Comparison of ENCODE assay signal across 21 cellular contexts in the genomic region with DNA sequence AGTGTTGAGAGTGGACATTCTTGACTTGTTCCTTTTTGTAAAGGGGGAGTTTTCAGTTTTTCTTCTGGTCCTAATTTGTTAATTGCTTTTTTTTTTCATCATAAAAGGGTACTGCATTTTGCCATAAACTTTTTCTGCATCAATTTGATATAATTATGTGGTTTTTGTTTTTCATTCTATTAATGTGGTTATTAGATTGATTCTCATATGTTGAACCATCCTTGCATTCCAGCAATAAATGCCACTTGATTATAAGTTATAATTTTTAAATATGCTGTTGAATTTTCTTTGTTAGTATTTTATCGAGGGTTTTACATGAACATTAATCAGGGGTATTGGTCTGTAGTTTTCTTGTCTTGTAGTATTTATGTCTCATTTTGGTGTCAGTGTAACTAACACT.
"Had no signal": no experiment of that assay in that cellular context is flagged by ENCODE, and none has a peak within 500 bp of the region (broad histone marks: within the 10 kb centered on the region; RNA-seq: fewer than 3 reads in every experiment).

No MANE protein-coding gene starts in this region.

- H3K4me1 ChIP-seq: colonic mucosa, esophagus squamous epithelium, parathyroid adenoma, tibial nerve, upper lobe of left lung had no signal

- FAIRE-seq: endothelial cell of umbilical vein, keratinocyte, urothelium cell line had no signal

- H3K4me3 ChIP-seq: colonic mucosa, esophagus squamous epithelium, mucosa of descending colon, right lobe of liver, thoracic aorta, tibial nerve, upper lobe of left lung had no signal

- ATAC-seq: left lobe of liver; mucosa of descending colon; natural killer cell treated with Interleukin-12 subunit alpha and Interleukin-12 subunit beta and Interleukin-15 and Interleukin-18, amount 100 ng/mL, for 72 hours; right lobe of liver; stimulated activated naive B cell treated with anti-CD40 and anti-IgM and Interleukin-4, amounts not matched to agents 10 μg/mL and 1 μg/mL and 100 μg/mL, for 72 hours had no signal

- H3K27ac ChIP-seq: colonic mucosa, esophagus squamous epithelium, parathyroid adenoma, right lobe of liver, thoracic aorta, tibial nerve, upper lobe of left lung had no signal

- H3K9me3 ChIP-seq: colonic mucosa had no signal

- DNase-seq: colonic mucosa; effector CD8-positive, alpha-beta T cell; esophagus squamous epithelium; foreskin melanocyte; mesenchymal stem cell; mucosa of descending colon; naive B cell; right lobe of liver; small intestine; stimulated activated CD4-positive, alpha-beta T cell treated with anti-CD3 and anti-CD28 coated beads, Interleukin-15, amount 100 ng/mL, for 24 hours; stimulated activated CD4-positive, alpha-beta T cell treated with anti-CD3 and anti-CD28 coated beads, Interleukin-2, amount 100 ng/mL, for 48 hours; stimulated activated naive B cell treated with anti-CD40 and anti-IgM and Interleukin-4, amounts not matched to agents 10 μg/mL and 1 μg/mL and 100 μg/mL, for 72 hours; upper lobe of left lung had no signal
